In genomic region chrX:41408576-41408975, GRCh38 we compare ENCODE assay signal across 8 cellular contexts. TPM values are rescaled to one million over a fixed set of nuclear protein-coding genes. Genes with fewer than 3 reads are reported as not detected.
"Had no signal": no experiment of that assay in that cellular context is flagged by ENCODE, and none has a peak within 500 bp of the region (broad histone marks: within the 10 kb centered on the region; RNA-seq: fewer than 3 reads in every experiment).

No MANE protein-coding gene starts in this region.

- H3K4me3 ChIP-seq: K562 had no signal

- DNase-seq: IMR-90, KBM-7 had no signal

- ATAC-seq: HepG2, K562 had no signal

- H3K27ac ChIP-seq: HL-60 had no signal

RNA-seq across cellular contexts. Expression of gene NYX, which starts 38.6 kb away (rescaled TPM):
- total RNA-seq: HepG2, HT-29, HT1080, IMR-90, K562 had no signal
- polyA plus RNA-seq: HepG2, IgD-negative memory B cell, IMR-90, K562 had no signal
